ENCODE assay signal across 1 cellular context in the genomic region with DNA sequence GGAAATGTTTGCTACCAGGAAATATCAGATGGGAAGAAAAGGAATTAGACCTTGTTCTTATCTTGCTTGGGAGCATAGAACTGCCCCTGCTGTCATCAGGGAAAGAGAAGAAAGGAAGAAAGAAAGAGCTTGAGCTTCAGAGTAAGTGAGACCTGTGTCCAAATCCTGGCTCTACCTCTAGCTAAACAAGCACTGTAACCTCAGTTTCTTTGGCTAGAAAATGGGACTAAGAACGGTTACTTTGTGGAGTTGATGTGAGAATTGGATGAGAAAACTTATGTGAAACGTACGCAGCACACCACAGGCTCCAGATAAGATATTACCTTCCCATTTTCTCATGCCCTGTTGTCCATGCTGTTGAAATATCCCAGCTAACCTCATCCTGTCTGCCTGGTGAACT.
TF ChIP-seq lines count a peak whose summit lies in the region.

No MANE protein-coding gene starts in this region.

TF ChIP-seq in K562, 482 proteins besides CTCF, POLR2A, EP300 and RAD21:
- TF ChIP-seq ADNP (tag; IDR thresholded peaks at IDR 0.05) = no peak
- no peak for TF ChIP-seq TARDBP (IDR thresholded peaks at IDR 0.05)
- TF ChIP-seq HDAC2 (IDR thresholded peaks at IDR 0.05) = peak; percentile 53; the same call in 1 of the 2 replicates
- TF ChIP-seq RCOR1 (IDR thresholded peaks at IDR 0.05; ENCODE audit: borderline replicate concordance in 1 of 2, low read depth in 2 of 2, low read length in 2 of 2) = 0 out of 4 replicates have a peak, but pooled peaks of 1 of the 2 experiments have one; percentile 12
- TF ChIP-seq MEF2D (tag; conservative IDR thresholded peaks at IDR 0.05; ENCODE audit: low read depth) = 0 out of 2 replicates have a peak, but pooled peaks have one; percentile 30
- peak; percentile 65 for TF ChIP-seq BCOR (IDR thresholded peaks at IDR 0.05)
- no peak for TF ChIP-seq ZZZ3 (IDR thresholded peaks at IDR 0.05)
- TF ChIP-seq TBP (optimal IDR thresholded peaks at IDR 0.05; ENCODE audit: low read depth, low read length) = no peak
- no peak for TF ChIP-seq SMARCE1 (IDR thresholded peaks at IDR 0.05)
- no peak for TF ChIP-seq STAG1 (CRISPR knock-in tag; IDR thresholded peaks at IDR 0.05; ENCODE audit: borderline replicate concordance)
- no peak for TF ChIP-seq ZNF347 (CRISPR knock-in tag; IDR thresholded peaks at IDR 0.05; ENCODE audit: low read depth)
- TF ChIP-seq RBM25 (IDR thresholded peaks at IDR 0.05; ENCODE audit: low read depth, low read length, severe bottlenecking) = peak; percentile 72
- TF ChIP-seq PHF21A (IDR thresholded peaks at IDR 0.05; ENCODE audit: borderline replicate concordance, low read depth) = no peak
- TF ChIP-seq NBN (IDR thresholded peaks at IDR 0.05; ENCODE audit: low read depth) = no peak
- TF ChIP-seq MEIS2 (IDR thresholded peaks at IDR 0.05; ENCODE audit: partially characterized antibody) = no peak
TF ChIP-seq in K562: peak in this region for 5.
